Comparison of ENCODE assay signal across 14 cellular contexts in the genomic region with DNA sequence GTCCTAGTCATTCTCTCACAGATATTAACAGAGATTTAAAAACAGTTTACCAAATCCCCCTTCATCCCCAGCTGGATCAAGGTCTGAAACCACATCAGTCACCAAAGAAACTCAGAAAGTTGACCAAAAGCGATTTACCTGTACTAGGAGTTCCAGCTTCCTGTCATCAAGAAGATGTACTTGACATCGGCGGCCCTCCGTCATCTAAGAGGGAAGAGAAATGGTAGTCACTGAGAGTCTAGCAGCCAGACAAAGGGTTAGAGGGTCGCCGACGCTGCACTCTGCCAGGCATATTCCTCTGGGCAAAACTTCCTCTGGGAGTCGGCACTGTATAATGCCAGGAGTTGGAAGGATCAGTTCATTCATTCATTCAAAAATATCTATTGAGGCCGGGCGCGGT.
A peak's percentile ranks its signal among the peaks of the same experiment; 100 is the strongest.
DNase-seq lines count a peak whose midpoint lies in the region; TF ChIP-seq lines count a peak whose summit lies in the region.
"Had no signal": no experiment of that assay in that cellular context is flagged by ENCODE, and none has a peak within 500 bp of the region (broad histone marks: within the 10 kb centered on the region; RNA-seq: fewer than 3 reads in every experiment).

No MANE protein-coding gene starts in this region.

- intact Hi-C loops in sigmoid colon (cut with DNase I), result no loop called here
- intact Hi-C loops in activated T-helper 2 cell treated with anti-CD3 and anti-CD28 coated beads, Interferon-gamma antibody, Interleukin-2, Interleukin-4, amounts not matched to agents 10 μg/mL and 5 μg/mL and 100 μg/mL, durations not matched to agents 14 hours and 24 hours and 36 hours (cut with micrococcal nuclease), result no loop called here

- no peaks in the 10 kb centered on the region for H3K9me3 Mint-ChIP-seq in chondrocyte (ENCODE audit: low read depth)
- no peaks in the 10 kb centered on the region for H3K9me3 Mint-ChIP-seq in nephron progenitor cell
- no peaks in the 10 kb centered on the region for H3K9me3 Mint-ChIP-seq in progenitor cell of endocrine pancreas (ENCODE audit: low read depth)
- H3K9me3 Mint-ChIP-seq in activated T-helper 2 cell treated with anti-CD3 and anti-CD28 coated beads, Interferon-gamma antibody, Interleukin-2, Interleukin-4, amounts not matched to agents 10 μg/mL and 5 μg/mL and 100 μg/mL, durations not matched to agents 14 hours and 24 hours and 36 hours, result no peaks in the 10 kb centered on the region
- H3K9me3 Mint-ChIP-seq: CD4-positive, CD25-positive, alpha-beta regulatory T cell; CD8-positive, alpha-beta memory T cell had no signal

- H3K4me3 Mint-ChIP-seq in chondrocyte (ENCODE audit: unreplicated experiment), result no peak overlapping the region
- no peak overlapping the region for H3K4me3 Mint-ChIP-seq in nephron progenitor cell
- H3K4me3 Mint-ChIP-seq in progenitor cell of endocrine pancreas (ENCODE audit: low read depth), result no peak overlapping the region
- H3K4me3 Mint-ChIP-seq in activated T-helper 2 cell treated with anti-CD3 and anti-CD28 coated beads, Interferon-gamma antibody, Interleukin-2, Interleukin-4, amounts not matched to agents 10 μg/mL and 5 μg/mL and 100 μg/mL, durations not matched to agents 14 hours and 24 hours and 36 hours (ENCODE audit: low read depth), result no peak overlapping the region
- H3K4me3 Mint-ChIP-seq: CD4-positive, CD25-positive, alpha-beta regulatory T cell; CD8-positive, alpha-beta memory T cell had no signal

- no peaks in the 10 kb centered on the region for H3K36me3 ChIP-seq in sigmoid colon
- H3K36me3 ChIP-seq: BE2C had no signal

- no peak for DNase-seq in chondrocyte (ENCODE audit: low spot score)
- no peak for DNase-seq in nephron progenitor cell
- DNase-seq in progenitor cell of endocrine pancreas (ENCODE audit: low spot score, unreplicated experiment), result no peak
- DNase-seq in sigmoid colon, result no peak
- DNase-seq in islet precursor cell, result no peak
- DNase-seq in activated T-helper 2 cell treated with anti-CD3 and anti-CD28 coated beads, Interferon-gamma antibody, Interleukin-2, Interleukin-4, amounts not matched to agents 10 μg/mL and 5 μg/mL and 100 μg/mL, durations not matched to agents 14 hours and 24 hours and 36 hours (ENCODE audit: low spot score), result no peak
- DNase-seq: BE2C; C1 segment of cervical spinal cord; Caco-2; CD4-positive, CD25-positive, alpha-beta regulatory T cell; CD8-positive, alpha-beta memory T cell; GOT3; H7; IMR-90 had no signal

- no peak overlapping the region for H3K4me3 ChIP-seq in sigmoid colon

- TF ChIP-seq CTCF in chondrocyte (IDR thresholded peaks at IDR 0.05) (no peak), nephron progenitor cell (IDR thresholded peaks at IDR 0.05) (no peak), progenitor cell of endocrine pancreas (IDR thresholded peaks at IDR 0.05; ENCODE audit: unreplicated experiment) (no peak), sigmoid colon (IDR thresholded peaks at IDR 0.05) (no peak)

- no peak for TF ChIP-seq EP300 in sigmoid colon (IDR thresholded peaks at IDR 0.05)

- no peaks in the 10 kb centered on the region for H3K27me3 ChIP-seq in sigmoid colon
- H3K27me3 ChIP-seq: BE2C had no signal

- TF ChIP-seq POLR2A in sigmoid colon (IDR thresholded peaks at IDR 0.05), result no peak

- H3K9me3 ChIP-seq in sigmoid colon, result no peaks in the 10 kb centered on the region
- H3K9me3 ChIP-seq: BE2C, Caco-2 had no signal

- H3K27me3 Mint-ChIP-seq in chondrocyte (ENCODE audit: low read depth), result no peaks in the 10 kb centered on the region
- H3K27me3 Mint-ChIP-seq in nephron progenitor cell (ENCODE audit: low read depth, poor library complexity), result peaks cover 4% of the 10 kb centered on the region
- no peaks in the 10 kb centered on the region for H3K27me3 Mint-ChIP-seq in progenitor cell of endocrine pancreas
- H3K27me3 Mint-ChIP-seq in activated T-helper 2 cell treated with anti-CD3 and anti-CD28 coated beads, Interferon-gamma antibody, Interleukin-2, Interleukin-4, amounts not matched to agents 10 μg/mL and 5 μg/mL and 100 μg/mL, durations not matched to agents 14 hours and 24 hours and 36 hours (ENCODE audit: low read depth), result peaks cover 14% of the 10 kb centered on the region

- H3K36me3 Mint-ChIP-seq in chondrocyte (ENCODE audit: low read depth), result peaks cover 17% of the 10 kb centered on the region
- H3K36me3 Mint-ChIP-seq in nephron progenitor cell (ENCODE audit: low read depth), result peaks cover 10% of the 10 kb centered on the region
- no peaks in the 10 kb centered on the region for H3K36me3 Mint-ChIP-seq in progenitor cell of endocrine pancreas (ENCODE audit: insufficient read depth)
- no peaks in the 10 kb centered on the region for H3K36me3 Mint-ChIP-seq in activated T-helper 2 cell treated with anti-CD3 and anti-CD28 coated beads, Interferon-gamma antibody, Interleukin-2, Interleukin-4, amounts not matched to agents 10 μg/mL and 5 μg/mL and 100 μg/mL, durations not matched to agents 14 hours and 24 hours and 36 hours (ENCODE audit: low read depth)
- H3K36me3 Mint-ChIP-seq: CD4-positive, CD25-positive, alpha-beta regulatory T cell; CD8-positive, alpha-beta memory T cell had no signal

- H3K27ac Mint-ChIP-seq in chondrocyte (ENCODE audit: unreplicated experiment) (peak overlapping the region; percentile 10), nephron progenitor cell (peak overlapping the region; percentile 41), progenitor cell of endocrine pancreas (peak overlapping the region; percentile 59)
- H3K27ac Mint-ChIP-seq in activated T-helper 2 cell treated with anti-CD3 and anti-CD28 coated beads, Interferon-gamma antibody, Interleukin-2, Interleukin-4, amounts not matched to agents 10 μg/mL and 5 μg/mL and 100 μg/mL, durations not matched to agents 14 hours and 24 hours and 36 hours, result no peak overlapping the region
- H3K27ac Mint-ChIP-seq: CD4-positive, CD25-positive, alpha-beta regulatory T cell; CD8-positive, alpha-beta memory T cell had no signal

- H3K4me1 Mint-ChIP-seq in chondrocyte (ENCODE audit: low read depth), result peaks cover 64% of the 10 kb centered on the region
- peaks cover 20% of the 10 kb centered on the region for H3K4me1 Mint-ChIP-seq in nephron progenitor cell
- H3K4me1 Mint-ChIP-seq in progenitor cell of endocrine pancreas (ENCODE audit: low read depth), result peaks cover 3% of the 10 kb centered on the region
- no peaks in the 10 kb centered on the region for H3K4me1 Mint-ChIP-seq in activated T-helper 2 cell treated with anti-CD3 and anti-CD28 coated beads, Interferon-gamma antibody, Interleukin-2, Interleukin-4, amounts not matched to agents 10 μg/mL and 5 μg/mL and 100 μg/mL, durations not matched to agents 14 hours and 24 hours and 36 hours (ENCODE audit: low read depth)

- WGBS in sigmoid colon, 2 donors, result 92 to 94% methylated on average over 11 of the region's 11 CpGs

- H3K4me1 ChIP-seq in sigmoid colon, result no peaks in the 10 kb centered on the region
- H3K4me1 ChIP-seq: BE2C, Caco-2 had no signal

- H3K27ac ChIP-seq in sigmoid colon, result no peak overlapping the region
